Comparison of ENCODE assay signal across 15 cellular contexts in the genomic region with DNA sequence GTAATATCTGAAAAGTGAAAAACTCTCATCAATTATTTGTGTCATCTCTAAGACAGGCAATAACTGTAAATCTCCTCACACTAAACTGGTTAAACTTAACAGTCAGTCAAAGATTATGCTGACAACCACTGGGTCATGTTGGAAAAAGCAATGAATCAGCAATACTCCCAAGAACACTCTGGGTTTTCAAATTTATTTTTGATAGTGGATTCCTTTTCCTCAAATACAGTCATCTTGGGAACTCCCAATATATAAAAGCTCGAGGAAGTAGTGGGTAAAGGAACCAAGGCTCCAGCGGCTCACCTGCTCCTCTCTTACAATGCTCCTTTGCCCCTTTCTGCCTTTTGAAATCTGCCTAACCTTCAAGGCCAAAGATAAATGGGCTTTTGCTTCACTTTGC.
DNase-seq lines count a peak whose midpoint lies in the region; ATAC-seq and TF ChIP-seq lines count a peak whose summit lies in the region.
"Had no signal": no experiment of that assay in that cellular context is flagged by ENCODE, and none has a peak within 500 bp of the region (broad histone marks: within the 10 kb centered on the region; RNA-seq: fewer than 3 reads in every experiment).

No MANE protein-coding gene starts in this region.

- DNase-seq in HCT116 (ENCODE audit: low read depth, low spot score) (no peak), fibroblast of lung (ENCODE audit: low read depth in 2 of 2) (peak; percentile 15 to 51), DMS153 (lab: John Stamatoyannopoulos, UW) (no peak), GDM1 (lab: John Stamatoyannopoulos, UW) (no peak), NCI-H2171 treated with DMSO at 0.1 percent for 48 hours (lab: John Stamatoyannopoulos, UW) (no peak)
- no peak for DNase-seq in central memory CD4-positive, alpha-beta T cell
- DNase-seq: activated CD4-positive, alpha-beta T cell treated with anti-CD3 and anti-CD28 coated beads for 1 hour; CD4-positive, alpha-beta memory T cell; Kasumi-1; naive B cell; NCI-H1930; substantia nigra; T-helper 1 cell had no signal

- TF ChIP-seq RAD21 in HCT116 (IDR thresholded peaks at IDR 0.05; ENCODE audit: low read depth) = no peak

- no peak for TF ChIP-seq POLR2A in HCT116 (IDR thresholded peaks at IDR 0.05; ENCODE audit: borderline replicate concordance, extremely low read depth, insufficient read depth, insufficient read length)

- no peaks in the 10 kb centered on the region for H4K20me1 ChIP-seq in HCT116 (ENCODE audit: insufficient read depth)
- H4K20me1 ChIP-seq in fibroblast of lung (ENCODE audit: control insufficient read depth, extremely low read depth, insufficient read depth, low read length) = no peaks in the 10 kb centered on the region

- H2AFZ ChIP-seq in HCT116 (ENCODE audit: low read depth, low read length, poor library complexity, severe bottlenecking) (peak overlapping the region; percentile 92), fibroblast of lung (ENCODE audit: low read length) (no peak overlapping the region)

- peak overlapping the region; percentile 16; the same call in 1 of the 2 replicates for H3K9ac ChIP-seq in HCT116 (ENCODE audit: low read length)
- H3K9ac ChIP-seq in fibroblast of lung (ENCODE audit: insufficient read depth, low read length) = no peak overlapping the region

- H3K79me2 ChIP-seq in HCT116 (ENCODE audit: insufficient read depth, low read length) (no peaks in the 10 kb centered on the region), fibroblast of lung (ENCODE audit: control insufficient read depth, insufficient read depth, low read length) (no peaks in the 10 kb centered on the region)

- no peaks in the 10 kb centered on the region for H3K9me2 ChIP-seq in HCT116 (ENCODE audit: insufficient read depth)

- H3K9me3 ChIP-seq in HCT116 (ENCODE audit: control insufficient read depth in 1 of 2, insufficient read depth in 1 of 2, low read depth in 1 of 2, low read length in 2 of 2) (no peaks in the 10 kb centered on the region), fibroblast of lung (ENCODE audit: control insufficient read depth, insufficient read depth, low read depth, low read length) (no peaks in the 10 kb centered on the region)

- H3K27me3 ChIP-seq in HCT116 (ENCODE audit: insufficient read depth, low read length) = no peaks in the 10 kb centered on the region
- no peaks in the 10 kb centered on the region for H3K27me3 ChIP-seq in fibroblast of lung (ENCODE audit: control insufficient read depth, insufficient read depth, low read length)

- H3K4me3 ChIP-seq in HCT116 (replicated peaks in 1 of 2; ENCODE audit: low read depth in 1 of 2, low read length in 2 of 2) (peak overlapping the region in 1 of 2 experiments; percentile 8; a peak in 1 of 4 replicates), fibroblast of lung (replicated peaks in 1 of 4; ENCODE audit: control extremely low read depth in 1 of 4, insufficient read depth in 1 of 4, low read depth in 3 of 4, low read length in 4 of 4) (no peak overlapping the region), skin epidermis (no peak overlapping the region)

- H3K36me3 ChIP-seq in HCT116 (ENCODE audit: control insufficient read depth in 1 of 2, insufficient read depth in 2 of 2, low read length in 2 of 2) = no peaks in the 10 kb centered on the region
- no peaks in the 10 kb centered on the region for H3K36me3 ChIP-seq in fibroblast of lung (ENCODE audit: control insufficient read depth, insufficient read depth, low read length)

- H3K27ac ChIP-seq in HCT116 (ENCODE audit: low read depth, low read length) = peak overlapping the region; percentile 64; the same call in 1 of the 2 replicates
- peak overlapping the region; percentile 71 for H3K27ac ChIP-seq in fibroblast of lung (ENCODE audit: insufficient read depth, low read length)
- H3K27ac ChIP-seq in skin epidermis = peak overlapping the region in 12 of 21 experiments; percentile 3 to 72 (median 42)

- H3K4me2 ChIP-seq in HCT116 (ENCODE audit: low read length) (peak overlapping the region; percentile 62), fibroblast of lung (ENCODE audit: extremely low read depth, insufficient read depth, low read length) (peak overlapping the region; percentile 70)

- H3K4me1 ChIP-seq in HCT116 (ENCODE audit: control insufficient read depth in 1 of 2, insufficient read depth in 2 of 2, low read length in 2 of 2) = peaks cover 18 to 28% of the 10 kb centered on the region in 2 experiments
- H3K4me1 ChIP-seq in fibroblast of lung (ENCODE audit: control insufficient read depth, extremely low read depth, insufficient read depth, low read length) = peaks cover 22% of the 10 kb centered on the region

- CTCF ChIA-PET in HCT116 (lab: Charles Lee) = interaction anchor here (1.7 kb wide), 1 partner anchor 8 kb away, joined by 6 read pairs; no protein-coding TSS in a partner anchor

- ATAC-seq in HCT116 (peak; percentile 26), SK-N-SH treated with all-trans-retinoic acid at 6 μM for 48 hours (peak; percentile 32)

- no TSS peak for BruUV-seq in HCT116 (replicated peaks; lab: Mats Ljungman, UMichigan)

- intact Hi-C loops in HCT116 (cut with micrococcal nuclease) = no loop called here

- POLR2A ChIA-PET in HCT116 (lab: Charles Lee) = interaction anchor here (1.3 kb wide), 1 partner anchor 117 kb away, joined by 3 read pairs; no protein-coding TSS in a partner anchor

- RAD21 ChIA-PET in HCT116 (lab: Charles Lee; ENCODE audit: low non-redundant PET in 1 of 2, low total read pairs in 2 of 2, uncharacterized antibody in 2 of 2, unreplicated experiment in 2 of 2) = no interaction called here

- no peak for TF ChIP-seq CTCF in HCT116 (IDR thresholded peaks at IDR 0.05 in 2 of 3, conservative IDR thresholded peaks at IDR 0.05 in 1 of 3; ENCODE audit: borderline replicate concordance in 1 of 3, insufficient read depth in 1 of 3, low read depth in 2 of 3, low read length in 2 of 3)
- TF ChIP-seq CTCF in fibroblast of lung (conservative IDR thresholded peaks at IDR 0.05 in 1 of 2, IDR thresholded peaks at IDR 0.05 in 1 of 2; ENCODE audit: low read depth in 1 of 2, low read length in 2 of 2) = no peak

TF ChIP-seq in HCT116, 20 proteins besides CTCF, POLR2A, EP300 and RAD21 (continues in another document):
- TF ChIP-seq CBX3 (IDR thresholded peaks at IDR 0.05; ENCODE audit: low read depth) = no peak
- TF ChIP-seq, protein P1, sequence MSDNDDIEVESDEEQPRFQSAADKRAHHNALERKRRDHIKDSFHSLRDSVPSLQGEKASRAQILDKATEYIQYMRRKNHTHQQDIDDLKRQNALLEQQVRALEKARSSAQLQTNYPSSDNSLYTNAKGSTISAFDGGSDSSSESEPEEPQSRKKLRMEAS (IDR thresholded peaks at IDR 0.05) = no peak
- TF ChIP-seq TCF7L2 (IDR thresholded peaks at IDR 0.05; ENCODE audit: borderline replicate concordance, extremely low read depth, insufficient read depth, insufficient read length) = no peak
- no peak for TF ChIP-seq POLR2AphosphoS5 (IDR thresholded peaks at IDR 0.05; ENCODE audit: low read depth, low read length)
- TF ChIP-seq ZFX (IDR thresholded peaks at IDR 0.05) = no peak
- no peak for TF ChIP-seq ELF1 (IDR thresholded peaks at IDR 0.05; ENCODE audit: borderline replicate concordance, low read depth)
- TF ChIP-seq, protein P2, sequence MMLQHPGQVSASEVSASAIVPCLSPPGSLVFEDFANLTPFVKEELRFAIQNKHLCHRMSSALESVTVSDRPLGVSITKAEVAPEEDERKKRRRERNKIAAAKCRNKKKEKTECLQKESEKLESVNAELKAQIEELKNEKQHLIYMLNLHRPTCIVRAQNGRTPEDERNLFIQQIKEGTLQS (IDR thresholded peaks at IDR 0.05) = no peak

TF ChIP-seq in SK-N-SH treated with all-trans-retinoic acid at 6 μM for 48 hours, 23 proteins besides CTCF, POLR2A, EP300 and RAD21:
- TF ChIP-seq ZNF565 (CRISPR knock-in tag; conservative IDR thresholded peaks at IDR 0.05; ENCODE audit: low read depth) = no peak
- no peak for TF ChIP-seq ESRRG (CRISPR knock-in tag; IDR thresholded peaks at IDR 0.05)
- TF ChIP-seq ZNF8 (CRISPR knock-in tag; IDR thresholded peaks at IDR 0.05) = no peak
- no peak for TF ChIP-seq OSR1 (CRISPR knock-in tag; IDR thresholded peaks at IDR 0.05)
- no peak for TF ChIP-seq TOX (CRISPR knock-in tag; IDR thresholded peaks at IDR 0.05; ENCODE audit: borderline replicate concordance)
- no peak for TF ChIP-seq ARNTL (CRISPR knock-in tag; IDR thresholded peaks at IDR 0.05; ENCODE audit: borderline replicate concordance, low read depth)
- no peak for TF ChIP-seq ISL1 (CRISPR knock-in tag; IDR thresholded peaks at IDR 0.05)
- no peak for TF ChIP-seq ZFP30 (CRISPR knock-in tag; IDR thresholded peaks at IDR 0.05)

Comparison
In these comparisons a context has a peak if more than half of its experiments do, and no peak if none do; other contexts are left out.
1. DNase-seq: peak in fibroblast of lung (2 of 2); none in HCT116 (single experiment), DMS153 (single experiment), GDM1 (single experiment), NCI-H2171 treated with DMSO at 0.1 percent for 48 hours (single experiment) and central memory CD4-positive, alpha-beta T cell (single experiment).
2. Peak in every context shown above with its lines, with median percentiles within 50 percentile points of each other: H3K27ac ChIP-seq.